In the genomic region with DNA sequence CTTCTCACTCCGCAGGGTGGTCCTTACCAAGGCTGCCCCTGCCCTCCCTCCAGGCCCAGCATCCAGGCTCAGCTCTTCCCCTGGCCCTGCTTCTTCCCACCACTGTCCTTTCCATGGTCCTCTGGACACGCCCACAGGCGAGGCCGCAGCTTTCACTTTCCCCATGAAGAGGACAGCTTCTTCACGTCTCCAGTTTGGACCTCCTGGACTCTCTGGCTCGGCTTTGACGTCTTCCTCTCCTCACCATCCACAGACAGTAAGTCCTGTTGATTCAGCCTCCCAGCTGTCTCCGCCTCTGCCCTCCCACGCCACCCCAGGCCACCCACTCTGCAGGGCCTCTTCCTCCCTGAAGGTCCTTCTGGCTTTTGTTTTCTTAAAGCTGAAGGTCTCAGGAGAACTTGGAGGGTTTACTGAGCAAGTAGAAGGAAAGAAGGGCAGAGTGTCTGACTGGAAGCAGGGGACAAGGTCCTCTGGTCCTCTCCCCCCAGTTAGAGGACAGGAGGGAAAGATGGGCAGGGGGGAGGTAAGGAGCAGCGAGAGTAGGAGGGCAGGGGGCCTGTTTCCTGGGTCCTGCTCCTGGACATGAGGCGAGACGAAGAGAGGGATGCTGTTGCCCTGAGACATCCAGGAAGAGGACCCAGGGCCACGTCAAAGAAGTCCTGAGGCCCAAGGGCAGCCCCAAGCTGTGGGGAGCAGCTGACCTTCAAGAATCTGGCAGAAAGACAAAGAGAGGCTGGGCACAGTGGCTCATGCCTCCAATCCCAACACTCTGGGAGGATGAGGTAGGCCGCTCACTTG, we compare ENCODE assay signal across 9 cellular contexts. TPM values are rescaled to one million over a fixed set of nuclear protein-coding genes. Genes with fewer than 3 reads are reported as not detected.
A peak's percentile ranks its signal among the peaks of the same experiment; 100 is the strongest.
DNase-seq lines count a peak whose midpoint lies in the region; ATAC-seq and TF ChIP-seq lines count a peak whose summit lies in the region.
"Had no signal": no experiment of that assay in that cellular context is flagged by ENCODE, and none has a peak within 500 bp of the region (broad histone marks: within the 10 kb centered on the region; RNA-seq: fewer than 3 reads in every experiment).

No MANE protein-coding gene starts in this region.

- CTCF ChIA-PET in mammary epithelial cell (lab: Charles Lee; ENCODE audit: low non-redundant PET), result no interaction called here

- no peak overlapping the region for H3K4me2 ChIP-seq in mammary epithelial cell (ENCODE audit: insufficient read depth, low read depth, low read length)

- H3K79me2 ChIP-seq in mammary epithelial cell (ENCODE audit: insufficient read depth, low read length), result no peaks in the 10 kb centered on the region

- DNase-seq in breast epithelium (ENCODE audit: low spot score in 2 of 2) (no peak), mammary epithelial cell (no peak), choroid plexus epithelial cell (ENCODE audit: low read depth) (peak; percentile 89), aorta (peak; percentile 72 to 84), globus pallidus (ENCODE audit: low spot score) (no peak), NCI-H2107 treated with DMSO at 0.1 percent for 48 hours (lab: John Stamatoyannopoulos, UW; ENCODE audit: unreplicated experiment) (no peak)
- DNase-seq: Caco-2 had no signal

- peak; percentile 77 for ATAC-seq in aorta (ENCODE audit: low FRiP score)
- no peak for ATAC-seq in HG03139 (IDR thresholded peaks at IDR 0.05; ENCODE audit: unreplicated experiment)

- TF ChIP-seq POLR2A in breast epithelium (IDR thresholded peaks at IDR 0.05), result no peak

- peak overlapping the region in 2 of 3 donors; percentile 20 to 48 for H3K4me3 ChIP-seq in breast epithelium
- no peak overlapping the region for H3K4me3 ChIP-seq in mammary epithelial cell (replicated peaks in 1 of 3; ENCODE audit: insufficient read depth in 1 of 3, low read depth in 2 of 3, low read length in 3 of 3)
- H3K4me3 ChIP-seq in choroid plexus epithelial cell (ENCODE audit: low read depth, low read length), result peak overlapping the region; percentile 11
- no peak overlapping the region for H3K4me3 ChIP-seq in mucosa of stomach (ENCODE audit: low read length)
- no peak overlapping the region for H3K4me3 ChIP-seq in aorta (ENCODE audit: low read length in 2 of 2)

- no peak overlapping the region for H2AFZ ChIP-seq in mammary epithelial cell (ENCODE audit: low read depth, low read length)

- no peaks in the 10 kb centered on the region for H4K20me1 ChIP-seq in mammary epithelial cell (ENCODE audit: insufficient read depth, low read length)

- no TSS peak for BruUV-seq in mammary epithelial cell (replicated peaks; lab: Mats Ljungman, UMichigan)

- in situ Hi-C loops in mammary epithelial cell (cut with MboI; ENCODE audit: low sequenced_read_pairs in 2 of 2), result no loop called here

- dilution Hi-C loops in mammary epithelial cell (cut with HindIII; ENCODE audit: low sequenced_read_pairs), result loop anchor here (5.0 kb wide), 1 partner anchor 37 kb away; a partner anchor contains a TSS

- no peaks in the 10 kb centered on the region for H3K27me3 ChIP-seq in breast epithelium
- no peaks in the 10 kb centered on the region for H3K27me3 ChIP-seq in mammary epithelial cell (ENCODE audit: insufficient read depth, low read length)
- H3K27me3 ChIP-seq in mucosa of stomach (ENCODE audit: control insufficient read depth, insufficient read depth, low read length), result no peaks in the 10 kb centered on the region
- no peaks in the 10 kb centered on the region for H3K27me3 ChIP-seq in aorta (ENCODE audit: control insufficient read depth in 1 of 2, insufficient read depth in 2 of 2, low read length in 1 of 2)

- 85% methylated on average over 10 of the region's 14 CpGs for WGBS in mammary epithelial cell (ENCODE audit: low coverage, missing lambda C conversion rate)
- 76 to 80% methylated on average over 14 of the region's 14 CpGs for WGBS in aorta, 2 donors

- H3K27ac ChIP-seq in breast epithelium (peak overlapping the region; percentile 17 to 67), mammary epithelial cell (ENCODE audit: insufficient read depth, low read depth, low read length) (no peak overlapping the region), aorta (ENCODE audit: low read depth in 1 of 2, low read length in 2 of 2) (no peak overlapping the region)

- H3K4me1 ChIP-seq in breast epithelium (no peaks in the 10 kb centered on the region), mammary epithelial cell (ENCODE audit: insufficient read depth, low read length) (no peaks in the 10 kb centered on the region), mucosa of stomach (ENCODE audit: control insufficient read depth, insufficient read depth, low read length) (peaks cover 15% of the 10 kb centered on the region), aorta (ENCODE audit: control insufficient read depth in 1 of 2, insufficient read depth in 2 of 2, low read length in 2 of 2) (no peaks in the 10 kb centered on the region)
- H3K4me1 ChIP-seq: Caco-2 had no signal

- no peak for TF ChIP-seq CTCF in breast epithelium (IDR thresholded peaks at IDR 0.05)
- TF ChIP-seq CTCF in mammary epithelial cell (conservative IDR thresholded peaks at IDR 0.05 in 1 of 2, IDR thresholded peaks at IDR 0.05 in 1 of 2; ENCODE audit: extremely low read depth in 1 of 2, insufficient read depth in 1 of 2, low read depth in 1 of 2, low read length in 2 of 2), result no peak
- no peak for TF ChIP-seq CTCF in choroid plexus epithelial cell (conservative IDR thresholded peaks at IDR 0.05; ENCODE audit: low read depth, low read length)

- intact Hi-C loops in breast epithelium (cut with DNase I; ENCODE audit: low total_unique reads) (no loop called here), mammary epithelial cell (cut with micrococcal nuclease) (loop anchor here (5.0 kb wide), 2 partner anchors 258 to 328 kb away; no protein-coding TSS in a partner anchor), aorta (cut with DNase I) (loop anchor here (5.0 kb wide), 2 partner anchors 38 to 73 kb away; no protein-coding TSS in a partner anchor)

- no peaks in the 10 kb centered on the region for H3K36me3 ChIP-seq in breast epithelium
- H3K36me3 ChIP-seq in mammary epithelial cell (ENCODE audit: insufficient read depth, low read length), result no peaks in the 10 kb centered on the region
- no peaks in the 10 kb centered on the region for H3K36me3 ChIP-seq in mucosa of stomach (ENCODE audit: control insufficient read depth, insufficient read depth, low read length)
- H3K36me3 ChIP-seq in aorta (ENCODE audit: control insufficient read depth in 1 of 2, insufficient read depth in 2 of 2, low read length in 1 of 2), result no peaks in the 10 kb centered on the region

- H3K9me3 ChIP-seq in breast epithelium (peaks cover 9 to 10% of the 10 kb centered on the region in 2 donors), mammary epithelial cell (replicated peaks; ENCODE audit: insufficient read depth, low read length) (peaks cover 3% of the 10 kb centered on the region), mucosa of stomach (ENCODE audit: control insufficient read depth, low read length) (no peaks in the 10 kb centered on the region), aorta (ENCODE audit: control insufficient read depth, low read length) (no peaks in the 10 kb centered on the region)
- H3K9me3 ChIP-seq: Caco-2 had no signal

- H3K9ac ChIP-seq in mammary epithelial cell (ENCODE audit: insufficient read depth, low read length) (no peak overlapping the region), mucosa of stomach (ENCODE audit: low read length) (peak overlapping the region; percentile 43)

RNA-seq across cellular contexts. Expression of a gene that starts 24.7 kb away (rescaled TPM):
- 1 to 10 TPM in 1 of 3 donors, under 1 TPM in 1, not detected in 1; under 0.01 to 3.8 TPM for total RNA-seq in breast epithelium
- total RNA-seq in mammary epithelial cell, result not detected
- polyA plus RNA-seq in mammary epithelial cell, result not detected
- polyA minus RNA-seq in mammary epithelial cell, result not detected
- total RNA-seq in aorta, result 1 to 10 TPM in 1 of 2 donors, under 1 TPM in 1; 0.36 to 2.1 TPM
- polyA plus RNA-seq in aorta, result under 1 TPM in 1 of 2 donors, not detected in 1; 0.15 TPM
- total RNA-seq: Caco-2 had no signal

RNA-seq across cellular contexts. Expression of a gene that starts 37.7 kb away (rescaled TPM):
- total RNA-seq in breast epithelium, result not detected
- total RNA-seq in mammary epithelial cell, result not detected
- not detected for polyA plus RNA-seq in mammary epithelial cell
- not detected for polyA minus RNA-seq in mammary epithelial cell
- not detected for total RNA-seq in aorta
- not detected for polyA plus RNA-seq in aorta
- total RNA-seq: Caco-2 had no signal

Comparison
In these comparisons a context has a peak if more than half of its experiments do, and no peak if none do; other contexts are left out.
1. H3K27ac ChIP-seq: peak in breast epithelium (2 of 2); none in mammary epithelial cell (single experiment) and aorta (0 of 2).
2. H3K4me3 ChIP-seq: peak in breast epithelium (2 of 3) and choroid plexus epithelial cell (single experiment); none in mammary epithelial cell (0 of 3), mucosa of stomach (single experiment) and aorta (0 of 2).
3. DNase-seq: peak in choroid plexus epithelial cell (single experiment) and aorta (2 of 2); none in breast epithelium (0 of 2), mammary epithelial cell (single experiment), globus pallidus (single experiment) and NCI-H2107 treated with DMSO at 0.1 percent for 48 hours (single experiment).